In the genomic region with DNA sequence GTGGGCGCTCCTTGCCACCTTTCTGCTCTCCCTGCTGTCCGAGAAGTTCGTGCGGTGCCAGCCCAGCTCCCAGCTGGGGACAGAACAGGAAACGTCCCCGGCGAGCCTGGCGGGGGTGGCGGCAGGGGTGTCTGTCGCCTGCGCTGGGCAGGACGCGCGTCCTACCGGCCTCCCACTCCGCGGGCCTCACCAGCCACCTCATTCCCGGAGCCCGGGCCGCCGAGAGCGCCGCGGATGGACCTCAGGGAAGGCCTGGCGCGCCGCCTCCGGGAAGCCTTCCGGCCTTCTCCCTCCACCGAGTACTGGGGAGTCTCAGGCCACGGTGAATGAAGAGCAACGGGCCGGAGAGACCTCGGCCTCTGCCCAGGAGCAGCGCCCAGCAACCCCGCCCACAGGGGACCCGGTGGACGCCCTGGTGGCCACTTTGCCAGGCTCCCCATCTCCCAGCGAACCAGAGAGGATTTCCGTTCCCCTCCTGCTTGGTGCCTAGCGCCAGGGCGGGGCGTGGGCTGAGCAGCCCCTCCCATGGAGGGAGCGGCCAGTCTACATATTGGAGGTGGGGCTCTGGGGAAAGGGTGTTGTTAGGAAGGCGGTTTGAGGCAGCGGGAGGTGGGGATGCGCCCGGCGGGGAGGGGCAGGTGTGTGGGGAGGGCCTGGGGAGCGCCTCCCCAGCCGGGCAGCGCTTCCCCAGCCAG, we compare ENCODE assay signal across 8 cellular contexts. TPM values are rescaled to one million over a fixed set of nuclear protein-coding genes. Genes with fewer than 3 reads are reported as not detected.
A peak's percentile ranks its signal among the peaks of the same experiment; 100 is the strongest.
DNase-seq lines count a peak whose midpoint lies in the region; ATAC-seq and TF ChIP-seq lines count a peak whose summit lies in the region.

No MANE protein-coding gene starts in this region.

- H3K4me3 Mint-ChIP-seq in activated naive CD8-positive, alpha-beta T cell treated with anti-CD3 and anti-CD28 coated beads for 36 hours = peak overlapping the region; percentile 83

- H3K9me3 Mint-ChIP-seq in activated naive CD8-positive, alpha-beta T cell treated with anti-CD3 and anti-CD28 coated beads for 36 hours = no peaks in the 10 kb centered on the region

- H3K4me3 ChIP-seq in KMS-11 (IDR thresholded peaks at IDR 0.05; ENCODE audit: insufficient read depth, low read depth, low read length) (no peak overlapping the region), SK-N-MC (peak overlapping the region; percentile 71), parathyroid adenoma (ENCODE audit: low read depth, low read length) (peak overlapping the region; percentile 53), upper lobe of left lung (peak overlapping the region; percentile 67 to 90 (median 75))

- peak overlapping the region; percentile 92 for H3K27ac ChIP-seq in KMS-11
- peak overlapping the region; percentile 37; the same call in 1 of the 2 replicates for H3K27ac ChIP-seq in SK-N-MC
- H3K27ac ChIP-seq in parathyroid adenoma = peak overlapping the region; percentile 95
- peak overlapping the region; percentile 96 to 99 (median 98) for H3K27ac ChIP-seq in upper lobe of left lung

- H3K36me3 Mint-ChIP-seq in activated naive CD8-positive, alpha-beta T cell treated with anti-CD3 and anti-CD28 coated beads for 36 hours = peaks cover 1% of the 10 kb centered on the region

- TF ChIP-seq POLR2A in upper lobe of left lung (IDR thresholded peaks at IDR 0.05) = peak in 3 of 4 donors; percentile 21 to 55 (median 53)

- H3K27ac Mint-ChIP-seq in activated naive CD8-positive, alpha-beta T cell treated with anti-CD3 and anti-CD28 coated beads for 36 hours = peak overlapping the region; percentile 97

- H3K4me2 ChIP-seq in KMS-11 (peak overlapping the region; percentile 99), parathyroid adenoma (ENCODE audit: low read length) (peak overlapping the region; percentile 74)

- DNase-seq in DMS153 treated with DMSO at 0.1 percent for 48 hours (lab: John Stamatoyannopoulos, UW; ENCODE audit: unreplicated experiment) = peak; percentile 97
- no peak for DNase-seq in SK-N-MC (ENCODE audit: low read depth, low spot score)
- peak; percentile 90 for DNase-seq in activated naive CD8-positive, alpha-beta T cell treated with anti-CD3 and anti-CD28 coated beads for 36 hours
- peak; percentile 89 for DNase-seq in Right ventricle myocardium superior
- peak; percentile 95 to 96 for DNase-seq in upper lobe of left lung

- intact Hi-C loops in Right ventricle myocardium superior (cut with DNase I) = loop anchor here (2.0 kb wide), 1 partner anchor 132 kb away; no protein-coding TSS in a partner anchor

- H2AFZ ChIP-seq in KMS-11 (ENCODE audit: low read depth) (peak overlapping the region; percentile 63; the same call in 1 of the 2 replicates), parathyroid adenoma (peak overlapping the region; percentile 62)

- H3K27me3 ChIP-seq in KMS-11 (ENCODE audit: insufficient read depth, low read depth) (no peaks in the 10 kb centered on the region), parathyroid adenoma (ENCODE audit: control insufficient read depth, insufficient read depth, low read length) (no peaks in the 10 kb centered on the region), upper lobe of left lung (no peaks in the 10 kb centered on the region)

- H3K79me2 ChIP-seq in KMS-11 (ENCODE audit: insufficient read depth, low read depth) (no peaks in the 10 kb centered on the region), parathyroid adenoma (no peaks in the 10 kb centered on the region)

- H3K9ac ChIP-seq in KMS-11 (peak overlapping the region; percentile 76), SK-N-MC (ENCODE audit: insufficient read length) (no peak overlapping the region), parathyroid adenoma (no peak overlapping the region)

- no peak for TF ChIP-seq CTCF in KMS-11 (conservative IDR thresholded peaks at IDR 0.05; ENCODE audit: low read depth, low read length)
- peak; percentile 19 for TF ChIP-seq CTCF in parathyroid adenoma (IDR thresholded peaks at IDR 0.05)
- peak; percentile 15 to 70 (median 45) for TF ChIP-seq CTCF in upper lobe of left lung (IDR thresholded peaks at IDR 0.05)

- H3K27me3 Mint-ChIP-seq in activated naive CD8-positive, alpha-beta T cell treated with anti-CD3 and anti-CD28 coated beads for 36 hours = no peaks in the 10 kb centered on the region

- H3K9me3 ChIP-seq in SK-N-MC (ENCODE audit: low read depth, low read length) (no peaks in the 10 kb centered on the region), parathyroid adenoma (ENCODE audit: control insufficient read depth, low read length) (no peaks in the 10 kb centered on the region), upper lobe of left lung (no peaks in the 10 kb centered on the region)

- WGBS in upper lobe of left lung, 2 donors = 0% methylated on average over 22 of the region's 52 CpGs; no CpG with 5 or more reads in 1 of the 2 donors

- ATAC-seq in GM21717 (IDR thresholded peaks at IDR 0.05; ENCODE audit: unreplicated experiment) = peak; percentile 28
- ATAC-seq in Right ventricle myocardium superior (ENCODE audit: poor library complexity) = peak; percentile 67
- peak; percentile 76 to 86 for ATAC-seq in upper lobe of left lung (ENCODE audit: low FRiP score in 2 of 2)

- no peaks in the 10 kb centered on the region for H4K20me1 ChIP-seq in KMS-11 (ENCODE audit: insufficient read depth)

- H3K36me3 ChIP-seq in KMS-11 (ENCODE audit: insufficient read depth) (no peaks in the 10 kb centered on the region), SK-N-MC (ENCODE audit: insufficient read depth, low read length) (no peaks in the 10 kb centered on the region), parathyroid adenoma (ENCODE audit: control insufficient read depth, insufficient read depth, low read length) (no peaks in the 10 kb centered on the region), upper lobe of left lung (no peaks in the 10 kb centered on the region)

- peak in 1 of 4 donors; percentile 17 for TF ChIP-seq EP300 in upper lobe of left lung (IDR thresholded peaks at IDR 0.05)

- peaks cover 24% of the 10 kb centered on the region for H3K4me1 Mint-ChIP-seq in activated naive CD8-positive, alpha-beta T cell treated with anti-CD3 and anti-CD28 coated beads for 36 hours

- H3K4me1 ChIP-seq in KMS-11 (ENCODE audit: low read depth, poor library complexity, severe bottlenecking) (peaks cover 31% of the 10 kb centered on the region), parathyroid adenoma (peaks cover 12% of the 10 kb centered on the region), upper lobe of left lung (peaks cover 51 to 70% (median 68%) of the 10 kb centered on the region in 4 donors)

RNA-seq across cellular contexts. Expression of a gene that starts 9.5 kb away (rescaled TPM):
- total RNA-seq in activated naive CD8-positive, alpha-beta T cell treated with anti-CD3 and anti-CD28 coated beads for 36 hours = 100 to 1,000 TPM in 1 of 2 experiments, 10 to 100 TPM in 1; 99.6 to 104 TPM
- total RNA-seq in Right ventricle myocardium superior (16.0 TPM), upper lobe of left lung (100 to 1,000 TPM in 4 of 6 donors, 10 to 100 TPM in 2; 61.1 to 641 (median 147) TPM)

RNA-seq across cellular contexts. Expression of a gene that starts 16.6 kb away (rescaled TPM):
- total RNA-seq in activated naive CD8-positive, alpha-beta T cell treated with anti-CD3 and anti-CD28 coated beads for 36 hours = under 1 TPM in 1 of 2 experiments, not detected in 1; 0.28 TPM
- total RNA-seq in Right ventricle myocardium superior (1.6 TPM), upper lobe of left lung (1 to 10 TPM in 2 of 6 donors, under 1 TPM in 2, not detected in 2; 0.31 to 1.6 (median 0.92) TPM)

RNA-seq across cellular contexts. Expression of a gene that starts 20.3 kb away (rescaled TPM):
- total RNA-seq in activated naive CD8-positive, alpha-beta T cell treated with anti-CD3 and anti-CD28 coated beads for 36 hours = 10 to 100 TPM; 29.8 to 34.3 TPM
- total RNA-seq in Right ventricle myocardium superior (45.5 TPM), upper lobe of left lung (100 to 1,000 TPM in 1 of 6 donors, 10 to 100 TPM in 5; 20.7 to 123 (median 36.9) TPM)

RNA-seq across cellular contexts. Expression of a gene that starts 39.9 kb away (rescaled TPM):
- 10 to 100 TPM; 42.2 to 43.2 TPM for total RNA-seq in activated naive CD8-positive, alpha-beta T cell treated with anti-CD3 and anti-CD28 coated beads for 36 hours
- total RNA-seq in Right ventricle myocardium superior = 9.8 TPM
- 10 to 100 TPM; 10.5 to 34.2 (median 22.0) TPM for total RNA-seq in upper lobe of left lung

Comparison
In these comparisons a context has a peak if more than half of its experiments do, and no peak if none do; other contexts are left out.
1. ATAC-seq: peak in every context shown above with its lines; median percentile 81 in upper lobe of left lung; 67 in Right ventricle myocardium superior; 28 in GM21717.
2. H3K27ac ChIP-seq: peak in every context shown above with its lines; median percentile 98 in upper lobe of left lung; 95 in parathyroid adenoma; 92 in KMS-11; 37 in SK-N-MC.